Comparison of ENCODE assay signal across 14 cellular contexts in the genomic region with DNA sequence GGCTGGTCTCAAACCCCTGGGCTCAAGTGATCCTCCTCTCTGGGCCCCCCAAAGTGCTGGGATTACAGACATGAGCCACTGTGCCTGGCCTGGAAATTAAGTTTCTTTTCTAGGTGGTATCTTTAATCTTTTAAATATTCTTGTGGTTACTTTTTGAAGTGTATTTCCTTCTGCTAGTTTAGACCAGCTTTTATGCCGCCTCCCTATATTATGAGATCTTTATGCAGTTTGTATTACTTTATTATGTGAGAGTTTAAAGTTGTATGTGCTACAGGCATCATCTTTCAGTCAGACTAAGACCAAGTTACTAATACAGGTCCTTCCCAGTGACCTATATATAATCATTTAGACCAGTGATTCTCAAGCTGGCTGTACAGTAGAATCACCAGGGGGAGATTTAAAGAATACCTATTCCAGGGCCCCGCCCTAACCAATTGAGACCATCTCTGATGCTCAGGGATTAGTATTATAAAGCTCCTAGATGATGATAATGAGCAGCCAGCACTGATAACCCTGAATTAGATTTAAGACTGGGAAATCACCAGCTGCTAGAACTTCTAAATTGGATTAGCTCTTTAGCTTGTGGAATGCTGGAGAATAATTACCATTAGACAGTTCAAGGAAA. TPM values are rescaled to one million over a fixed set of nuclear protein-coding genes. Genes with fewer than 3 reads are reported as not detected.
A peak's percentile ranks its signal among the peaks of the same experiment; 100 is the strongest.
DNase-seq lines count a peak whose midpoint lies in the region; ATAC-seq, FAIRE-seq and TF ChIP-seq lines count a peak whose summit lies in the region.
"Had no signal": no experiment of that assay in that cellular context is flagged by ENCODE, and none has a peak within 500 bp of the region (broad histone marks: within the 10 kb centered on the region; RNA-seq: fewer than 3 reads in every experiment).

No MANE protein-coding gene starts in this region.

- TF ChIP-seq CTCF in Calu3 (IDR thresholded peaks at IDR 0.05; ENCODE audit: unreplicated experiment) (no peak), PC-3 (conservative IDR thresholded peaks at IDR 0.05; ENCODE audit: low read depth, low read length) (no peak), endothelial cell of umbilical vein (IDR thresholded peaks at IDR 0.05; ENCODE audit: extremely low read depth in 1 of 2, insufficient read depth in 1 of 2, low read depth in 1 of 2, low read length in 2 of 2) (no peak)

- H3K4me3 ChIP-seq in PC-3 (ENCODE audit: low read length) (no peak overlapping the region; the same call in 1 of the 2 replicates), endothelial cell of umbilical vein (replicated peaks in 1 of 3; ENCODE audit: insufficient read depth in 1 of 3, low read depth in 1 of 3, low read length in 3 of 3) (peak overlapping the region in 1 of 3 experiments; percentile 31), skeletal muscle satellite cell (ENCODE audit: low read length) (no peak overlapping the region)
- H3K4me3 ChIP-seq: spleen had no signal

- POLR2A ChIA-PET in PC-3 (lab: Charles Lee; ENCODE audit: unreplicated experiment) = interaction anchor here (0.7 kb wide), 1 partner anchor 503 kb away, joined by 3 read pairs; no protein-coding TSS in a partner anchor
- POLR2A ChIA-PET in endothelial cell of umbilical vein (lab: Charles Lee) = interaction anchor here (0.7 to 1.5 kb wide), 5 partner anchors 11 to 86 kb away, joined by 3 to 8 read pairs (median 4); a partner anchor contains a TSS

- H4K20me1 ChIP-seq in PC-3 (ENCODE audit: low read length) (no peaks in the 10 kb centered on the region), endothelial cell of umbilical vein (replicated peaks; ENCODE audit: control insufficient read depth, extremely low read depth, insufficient read depth, low read length) (no peaks in the 10 kb centered on the region)

- peak overlapping the region; percentile 86 for H3K27ac Mint-ChIP-seq in Calu3 (ENCODE audit: unreplicated experiment)
- H3K27ac Mint-ChIP-seq: activated CD4-positive, alpha-beta memory T cell treated with anti-CD3 and anti-CD28 coated beads, Interleukin-2, amount 10 ng/mL, durations not matched to agents 7 days and 5 days; nephron progenitor cell had no signal

- H3K4me1 ChIP-seq in PC-3 (ENCODE audit: insufficient read depth, low read length) (peaks cover 26% of the 10 kb centered on the region), endothelial cell of umbilical vein (ENCODE audit: control insufficient read depth, extremely low read depth, insufficient read depth, low read length) (peaks cover 24% of the 10 kb centered on the region), skeletal muscle satellite cell (ENCODE audit: control insufficient read depth, insufficient read depth, low read length) (peaks cover 34% of the 10 kb centered on the region)

- H3K27ac ChIP-seq in PC-3 (ENCODE audit: low read length) (peak overlapping the region; percentile 35), endothelial cell of umbilical vein (ENCODE audit: insufficient read depth, low read depth, low read length) (peak overlapping the region; percentile 62)
- H3K27ac ChIP-seq: C4-2B had no signal

- H3F3A ChIP-seq in PC-3 (ENCODE audit: low read length, unreplicated experiment) = no peaks in the 10 kb centered on the region

- H3K9me2 ChIP-seq in PC-3 (replicated peaks; ENCODE audit: low read length) = no peaks in the 10 kb centered on the region

- no peaks in the 10 kb centered on the region for H3K9me3 Mint-ChIP-seq in Calu3 (ENCODE audit: low read depth, unreplicated experiment)
- H3K9me3 Mint-ChIP-seq: activated CD4-positive, alpha-beta memory T cell treated with anti-CD3 and anti-CD28 coated beads, Interleukin-2, amount 10 ng/mL, durations not matched to agents 7 days and 5 days; nephron progenitor cell had no signal

- CTCF ChIA-PET in Calu3 (lab: Charles Lee) = interaction anchor here (0.8 to 1.2 kb wide), 3 partner anchors 10 to 129 kb away, joined by 3 read pairs; no protein-coding TSS in a partner anchor
- CTCF ChIA-PET in PC-3 (lab: Charles Lee) = no interaction called here
- CTCF ChIA-PET in endothelial cell of umbilical vein (lab: Charles Lee) = interaction anchor here (0.9 to 2.7 kb wide), 8 partner anchors 8 to 123 kb away, joined by 4 to 25 read pairs (median 6); a partner anchor contains a TSS

- ATAC-seq in PC-3 (no peak), HG03159 (IDR thresholded peaks at IDR 0.05; ENCODE audit: unreplicated experiment) (no peak), GM18868 (IDR thresholded peaks at IDR 0.05; ENCODE audit: unreplicated experiment) (no peak)

- DNase-seq in Calu3 (no peak), PC-3 (no peak), endothelial cell of umbilical vein (ENCODE audit: low read depth, low spot score) (no peak)
- DNase-seq in stimulated activated CD4-positive, alpha-beta T cell treated with anti-CD3 and anti-CD28 coated beads, Interleukin-1b, Interleukin-23, amount 100 ng/mL, for 48 hours = no peak
- no peak for DNase-seq in activated CD4-positive, alpha-beta T cell treated with anti-CD3 and anti-CD28 coated beads, Interleukin-2, amount 50 U/mL, for 48 hours
- DNase-seq: activated CD4-positive, alpha-beta memory T cell treated with anti-CD3 and anti-CD28 coated beads, Interleukin-2, amount 10 ng/mL, durations not matched to agents 7 days and 5 days; NCI-H1105; nephron progenitor cell; spleen had no signal

- H3K9me1 ChIP-seq in endothelial cell of umbilical vein (replicated peaks; ENCODE audit: control insufficient read depth, extremely low read depth, insufficient read depth, low read length) = no peaks in the 10 kb centered on the region

- H3K27me3 ChIP-seq in PC-3 (ENCODE audit: low read length) (no peaks in the 10 kb centered on the region), endothelial cell of umbilical vein (ENCODE audit: control insufficient read depth in 2 of 2, insufficient read depth in 2 of 2, low read length in 2 of 2) (no peaks in the 10 kb centered on the region), skeletal muscle satellite cell (ENCODE audit: control insufficient read depth, insufficient read depth, low read length) (no peaks in the 10 kb centered on the region)
- H3K27me3 ChIP-seq: spleen had no signal

- no peaks in the 10 kb centered on the region for H3K36me3 Mint-ChIP-seq in Calu3 (ENCODE audit: insufficient read depth, unreplicated experiment)

- no peaks in the 10 kb centered on the region for H3K27me3 Mint-ChIP-seq in Calu3 (ENCODE audit: unreplicated experiment)
- H3K27me3 Mint-ChIP-seq: activated CD4-positive, alpha-beta memory T cell treated with anti-CD3 and anti-CD28 coated beads, Interleukin-2, amount 10 ng/mL, durations not matched to agents 7 days and 5 days; activated naive CD8-positive, alpha-beta T cell had no signal

- dilution Hi-C loops in endothelial cell of umbilical vein (cut with MboI; ENCODE audit: extremely low pct_ligation_motif_present, low sequenced_read_pairs) = no loop called here

- 0 out of 2 replicates have a peak overlapping the region, but pooled peaks have one; percentile 3 for H2AFZ ChIP-seq in PC-3 (ENCODE audit: low read length)
- H2AFZ ChIP-seq in endothelial cell of umbilical vein (ENCODE audit: low read depth, low read length) = peak overlapping the region; percentile 23

- no peak for TF ChIP-seq POLR2A in endothelial cell of umbilical vein (IDR thresholded peaks at IDR 0.05; ENCODE audit: low read depth, low read length)

- BruUV-seq in Calu3 (replicated peaks; lab: Mats Ljungman, UMichigan) (no TSS peak), PC-3 (replicated peaks; lab: Mats Ljungman, UMichigan) (no TSS peak), endothelial cell of umbilical vein (replicated peaks; lab: Mats Ljungman, UMichigan) (TSS peak; percentile 67)

- H3K4me2 ChIP-seq in PC-3 (ENCODE audit: low read length) (peak overlapping the region; percentile 57), endothelial cell of umbilical vein (ENCODE audit: insufficient read depth, low read length) (peak overlapping the region; percentile 84), skeletal muscle satellite cell (ENCODE audit: low read length) (peak overlapping the region; percentile 62)

- no peak overlapping the region for H3K4me3 Mint-ChIP-seq in Calu3 (ENCODE audit: low read depth, unreplicated experiment)
- H3K4me3 Mint-ChIP-seq: activated CD4-positive, alpha-beta memory T cell treated with anti-CD3 and anti-CD28 coated beads, Interleukin-2, amount 10 ng/mL, durations not matched to agents 7 days and 5 days; activated naive CD8-positive, alpha-beta T cell; nephron progenitor cell had no signal

- no peak for FAIRE-seq in endothelial cell of umbilical vein (lab: Jason Lieb, UNC)

- peaks cover 39% of the 10 kb centered on the region for H3K79me2 ChIP-seq in PC-3 (ENCODE audit: low read length)
- H3K79me2 ChIP-seq in endothelial cell of umbilical vein (ENCODE audit: control insufficient read depth, insufficient read depth, low read length) = peaks cover 43% of the 10 kb centered on the region

- intact Hi-C loops in Calu3 (cut with micrococcal nuclease; ENCODE audit: unreplicated experiment) = loop anchor here (5.0 kb wide), 1 partner anchor 50 kb away; no protein-coding TSS in a partner anchor
- intact Hi-C loops in PC-3 (cut with micrococcal nuclease) = no loop called here
- intact Hi-C loops in endothelial cell of umbilical vein (cut with micrococcal nuclease) = loop anchor here (1.0 kb wide), 2 partner anchors 11 to 51 kb away; a partner anchor contains a TSS

- peaks cover 28% of the 10 kb centered on the region for H3K4me1 Mint-ChIP-seq in Calu3 (ENCODE audit: low read depth, unreplicated experiment)

- no peaks in the 10 kb centered on the region for H3K36me3 ChIP-seq in PC-3 (ENCODE audit: low read depth, low read length)
- no peaks in the 10 kb centered on the region for H3K36me3 ChIP-seq in endothelial cell of umbilical vein (ENCODE audit: control insufficient read depth in 2 of 2, extremely low read depth in 1 of 2, insufficient read depth in 2 of 2, low read length in 2 of 2)
- no peaks in the 10 kb centered on the region for H3K36me3 ChIP-seq in skeletal muscle satellite cell (ENCODE audit: insufficient read depth, low read length)
- H3K36me3 ChIP-seq: spleen had no signal

- no peak overlapping the region for H3K9ac ChIP-seq in PC-3 (ENCODE audit: low read length)
- H3K9ac ChIP-seq in endothelial cell of umbilical vein (replicated peaks; ENCODE audit: extremely low read depth, insufficient read depth, low read length) = peak overlapping the region; percentile 18
- H3K9ac ChIP-seq in skeletal muscle satellite cell (ENCODE audit: low read depth, low read length) = peak overlapping the region; percentile 57

- no peaks in the 10 kb centered on the region for H3K9me3 ChIP-seq in PC-3 (ENCODE audit: low read length)
- H3K9me3 ChIP-seq in endothelial cell of umbilical vein (replicated peaks; ENCODE audit: control insufficient read depth, insufficient read depth, low read length) = no peaks in the 10 kb centered on the region
- H3K9me3 ChIP-seq in skeletal muscle satellite cell (replicated peaks; ENCODE audit: low read length) = no peaks in the 10 kb centered on the region
- H3K9me3 ChIP-seq: spleen had no signal

RNA-seq across cellular contexts. Expression of a gene that starts 11.3 kb away (rescaled TPM):
- total RNA-seq in Calu3 (2022) (6.9 and 7.3 TPM in 2 replicates), PC-3 (2014; rRNA removed) (8.1 and 8.2 TPM in 2 replicates), endothelial cell of umbilical vein (20.3 and 26.6 TPM in 2 replicates)
- polyA plus RNA-seq in endothelial cell of umbilical vein = 4.5 and 6.1 TPM in 2 replicates
- 6.6 and 8.2 TPM in 2 replicates for polyA plus RNA-seq in endothelial cell of umbilical vein (2011; cell fraction: cytosol; rRNA removed)
- 13.1 and 14.7 TPM in 2 replicates for polyA plus RNA-seq in endothelial cell of umbilical vein (2011; cell fraction: nucleus; rRNA removed)
- polyA plus RNA-seq in endothelial cell of umbilical vein (2012) = 28.5 and 29.7 TPM in 2 replicates
- polyA minus RNA-seq in endothelial cell of umbilical vein = 12.2 and 12.4 TPM in 2 replicates
- polyA minus RNA-seq in endothelial cell of umbilical vein (2011; cell fraction: cytosol; rRNA and poly(A)+ RNA removed) = 2.0 TPM
- 12.6 and 34.8 TPM in 2 replicates for polyA minus RNA-seq in endothelial cell of umbilical vein (2011; cell fraction: nucleus; rRNA and poly(A)+ RNA removed)
- 9.1 and 12.0 TPM in 2 replicates for total RNA-seq in skeletal muscle satellite cell (2012; rRNA removed)
